In genomic region chr17:44005865-44006580, GRCh38 we compare ENCODE assay signal across 8 cellular contexts. TPM values are rescaled to one million over a fixed set of nuclear protein-coding genes. Genes with fewer than 3 reads are reported as not detected.
DNase-seq lines count a peak whose midpoint lies in the region; ATAC-seq, FAIRE-seq and TF ChIP-seq lines count a peak whose summit lies in the region.

No MANE protein-coding gene starts in this region.

- H3K36me3 Mint-ChIP-seq in activated T-cell treated with anti-CD3 and anti-CD28 coated beads, Interleukin-2, amount 50 U/mL, for 72 hours (ENCODE audit: insufficient read depth in 2 of 2) = peaks cover 0 to 3% of the 10 kb centered on the region in 2 donors

- peak; percentile 34 to 50 for ATAC-seq in activated T-cell treated with anti-CD3 and anti-CD28 coated beads, Interleukin-2, amount 50 U/mL, for 72 hours (replicated peaks in 1 of 2)
- ATAC-seq in foreskin keratinocyte (peak; percentile 37), pancreas (peak; percentile 51 to 69 (median 59)), HG02759 (IDR thresholded peaks at IDR 0.05; ENCODE audit: unreplicated experiment) (no peak), HG03469 (IDR thresholded peaks at IDR 0.05; ENCODE audit: unreplicated experiment) (no peak)

- H3K9me3 Mint-ChIP-seq in activated T-cell treated with anti-CD3 and anti-CD28 coated beads, Interleukin-2, amount 50 U/mL, for 72 hours = no peaks in the 10 kb centered on the region

- 2 to 4% methylated on average over 43 to 60 of the region's 60 CpGs for WGBS in pancreas, 2 donors

- H3K4me1 ChIP-seq in foreskin keratinocyte (peaks cover 7% of the 10 kb centered on the region), pancreas (peaks cover 4 to 22% (median 13%) of the 10 kb centered on the region in 3 donors)

- peaks cover 10% of the 10 kb centered on the region for H3K36me3 ChIP-seq in MG63
- no peaks in the 10 kb centered on the region for H3K36me3 ChIP-seq in pancreas

- H3K4me3 ChIP-seq in MG63 = peak overlapping the region; percentile 57
- peak overlapping the region; percentile 3 to 48 (median 38) for H3K4me3 ChIP-seq in pancreas

- H3K27ac Mint-ChIP-seq in activated T-cell treated with anti-CD3 and anti-CD28 coated beads, Interleukin-2, amount 50 U/mL, for 72 hours = peak overlapping the region; percentile 22

- H3K27me3 ChIP-seq in MG63 = no peaks in the 10 kb centered on the region
- no peaks in the 10 kb centered on the region for H3K27me3 ChIP-seq in foreskin keratinocyte
- H3K27me3 ChIP-seq in pancreas = peaks cover 0 to 11% (median 2%) of the 10 kb centered on the region in 4 donors

- H3K27ac ChIP-seq in foreskin keratinocyte = peak overlapping the region; percentile 33
- peak overlapping the region in 2 of 4 donors; percentile 22 to 23 for H3K27ac ChIP-seq in pancreas

- intact Hi-C loops in pancreas (cut with DNase I) = no loop called here

- peaks cover 42% of the 10 kb centered on the region for H3K4me1 Mint-ChIP-seq in activated T-cell treated with anti-CD3 and anti-CD28 coated beads, Interleukin-2, amount 50 U/mL, for 72 hours (ENCODE audit: low read depth)

- DNase-seq in GM03348 (ENCODE audit: low spot score) (peak; percentile 37), MG63 (no peak), foreskin keratinocyte (peak in 1 of 2 donors; percentile 58), pancreas (peak; percentile 43 to 84 (median 58)), hippocampal formation (lab: John Stamatoyannopoulos, UW) (no peak)
- peak; percentile 56 to 61 for DNase-seq in activated T-cell treated with anti-CD3 and anti-CD28 coated beads, Interleukin-2, amount 50 U/mL, for 72 hours

- H3K9me3 ChIP-seq in MG63 (no peaks in the 10 kb centered on the region), pancreas (no peaks in the 10 kb centered on the region)

- FAIRE-seq in pancreas (lab: Jason Lieb, UNC) = no peak

- peaks cover 9% of the 10 kb centered on the region for H3K27me3 Mint-ChIP-seq in activated T-cell treated with anti-CD3 and anti-CD28 coated beads, Interleukin-2, amount 50 U/mL, for 72 hours (ENCODE audit: low read depth)

- TF ChIP-seq CTCF in foreskin keratinocyte (conservative IDR thresholded peaks at IDR 0.05) (peak; percentile 57), pancreas (IDR thresholded peaks at IDR 0.05) (no peak)

- H3K4me3 Mint-ChIP-seq in activated T-cell treated with anti-CD3 and anti-CD28 coated beads, Interleukin-2, amount 50 U/mL, for 72 hours = peak overlapping the region; percentile 90

RNA-seq across cellular contexts. Expression of gene NAGS, which starts 1.6 kb away (rescaled TPM):
- total RNA-seq in MG63 (2014; rRNA removed; shearing (Covaris generic); ENCODE audit: low replicate concordance) = 1.4 TPM in 1 of 2 replicates, not detected in the other
- total RNA-seq in activated T-cell treated with anti-CD3 and anti-CD28 coated beads, Interleukin-2, amount 50 U/mL, for 72 hours = 1 to 10 TPM; 1.4 to 1.8 TPM
- total RNA-seq in foreskin keratinocyte = 16.2 and 16.3 TPM in 2 replicates
- 15.8 and 17.9 TPM in 2 replicates for polyA plus RNA-seq in foreskin keratinocyte
- total RNA-seq in pancreas = 1 to 10 TPM in 1 of 6 donors, under 1 TPM in 5; 0.09 to 1.1 (median 0.48) TPM
- 1 to 10 TPM in 1 of 2 donors, under 1 TPM in 1; 0.38 to 1.8 TPM for polyA plus RNA-seq in pancreas

RNA-seq across cellular contexts. Expression of gene TMEM101, which starts 8.7 kb away (rescaled TPM):
- 33.2 and 56.8 TPM in 2 replicates for total RNA-seq in MG63 (2014; rRNA removed; shearing (Covaris generic); ENCODE audit: low replicate concordance)
- 10 to 100 TPM; 32.3 to 34.9 TPM for total RNA-seq in activated T-cell treated with anti-CD3 and anti-CD28 coated beads, Interleukin-2, amount 50 U/mL, for 72 hours
- total RNA-seq in foreskin keratinocyte (22.5 and 22.6 TPM in 2 replicates), pancreas (10 to 100 TPM; 14.4 to 22.7 (median 20.3) TPM)
- polyA plus RNA-seq in foreskin keratinocyte (24.3 and 25.6 TPM in 2 replicates), pancreas (10 to 100 TPM; 16.4 to 20.2 TPM)

RNA-seq across cellular contexts. Expression of gene PYY, which starts 52.3 kb away (rescaled TPM):
- total RNA-seq in MG63 (2014; rRNA removed; shearing (Covaris generic); ENCODE audit: low replicate concordance) = not detected in 2 replicates
- not detected for total RNA-seq in activated T-cell treated with anti-CD3 and anti-CD28 coated beads, Interleukin-2, amount 50 U/mL, for 72 hours
- not detected in 2 replicates for total RNA-seq in foreskin keratinocyte
- 0.14 and 0.24 TPM in 2 replicates for polyA plus RNA-seq in foreskin keratinocyte
- total RNA-seq in pancreas = under 1 TPM in 2 of 6 donors, not detected in 4; 0.35 to 0.49 TPM
- 1 to 10 TPM in 1 of 2 donors, under 1 TPM in 1; 0.66 to 1.1 TPM for polyA plus RNA-seq in pancreas

Comparison
In these comparisons a context has a peak if more than half of its experiments do, and no peak if none do; other contexts are left out.
1. DNase-seq: peak in GM03348 (single experiment), activated T-cell treated with anti-CD3 and anti-CD28 coated beads, Interleukin-2, amount 50 U/mL, for 72 hours (2 of 2) and pancreas (6 of 6); none in MG63 (single experiment) and hippocampal formation (0 of 2).
2. ATAC-seq: peak in activated T-cell treated with anti-CD3 and anti-CD28 coated beads, Interleukin-2, amount 50 U/mL, for 72 hours (2 of 2), foreskin keratinocyte (single experiment) and pancreas (4 of 4); none in HG02759 (single experiment) and HG03469 (single experiment).